ENCODE assay signal across 29 cellular contexts in genomic region chr4:106303548-106303947, GRCh38.
"Had no signal": no experiment of that assay in that cellular context is flagged by ENCODE, and none has a peak within 500 bp of the region (broad histone marks: within the 10 kb centered on the region; RNA-seq: fewer than 3 reads in every experiment).

No MANE protein-coding gene starts in this region.

- H3K4me3 ChIP-seq: ascending aorta, body of pancreas, SJSA1 had no signal

- H3K4me3 Mint-ChIP-seq: activated CD4-positive, alpha-beta memory T cell treated with anti-CD3 and anti-CD28 coated beads for 36 hours; activated CD4-positive, alpha-beta T cell treated with anti-CD3 and anti-CD28 coated beads, Interleukin-2, amount 10 ng/mL, durations not matched to agents 7 days and 5 days; activated naive CD4-positive, alpha-beta T cell treated with anti-CD3 and anti-CD28 coated beads, Interleukin-2, amount 10 ng/mL, durations not matched to agents 7 days and 5 days; activated naive CD8-positive, alpha-beta T cell treated with anti-CD3 and anti-CD28 coated beads, Interleukin-2, amount 10 ng/mL, durations not matched to agents 7 days and 5 days; activated T-cell treated with anti-CD3 and anti-CD28 coated beads, Interleukin-2, amount 50 U/mL, for 72 hours; T-helper 1 cell treated with Interleukin-12 subunit alpha and Interleukin-12 subunit beta and Interleukin-4 antibody, amounts not matched to agents 30 μg/mL and 1 μg/mL, for 36 hours had no signal

- H3K27ac ChIP-seq: ascending aorta, body of pancreas, SJSA1, VCaP had no signal

- H3K9me3 Mint-ChIP-seq: activated CD4-positive, alpha-beta memory T cell treated with anti-CD3 and anti-CD28 coated beads for 36 hours; activated CD4-positive, alpha-beta T cell treated with anti-CD3 and anti-CD28 coated beads, Interleukin-2, amount 10 ng/mL, durations not matched to agents 7 days and 5 days; activated naive CD4-positive, alpha-beta T cell treated with anti-CD3 and anti-CD28 coated beads, Interleukin-2, amount 10 ng/mL, durations not matched to agents 7 days and 5 days; activated naive CD8-positive, alpha-beta T cell treated with anti-CD3 and anti-CD28 coated beads, Interleukin-2, amount 10 ng/mL, durations not matched to agents 7 days and 5 days; activated T-cell treated with anti-CD3 and anti-CD28 coated beads, Interleukin-2, amount 50 U/mL, for 72 hours; activated T-helper 2 cell treated with anti-CD3 and anti-CD28 coated beads, Interferon-gamma antibody, Interleukin-2, Interleukin-4, amounts not matched to agents 10 μg/mL and 5 μg/mL and 100 μg/mL, durations not matched to agents 14 hours and 24 hours and 36 hours; T-helper 1 cell treated with Interleukin-12 subunit alpha and Interleukin-12 subunit beta and Interleukin-4 antibody, amounts not matched to agents 30 μg/mL and 1 μg/mL, for 36 hours had no signal

- H3K27me3 ChIP-seq: ascending aorta, body of pancreas, SJSA1 had no signal

- H3K27ac Mint-ChIP-seq: activated CD4-positive, alpha-beta memory T cell treated with anti-CD3 and anti-CD28 coated beads for 36 hours; activated CD4-positive, alpha-beta T cell treated with anti-CD3 and anti-CD28 coated beads, Interleukin-2, amount 10 ng/mL, durations not matched to agents 7 days and 5 days; activated naive CD8-positive, alpha-beta T cell treated with anti-CD3 and anti-CD28 coated beads, Interleukin-2, amount 10 ng/mL, durations not matched to agents 7 days and 5 days; activated T-cell treated with anti-CD3 and anti-CD28 coated beads, Interleukin-2, amount 50 U/mL, for 72 hours; activated T-helper 2 cell treated with anti-CD3 and anti-CD28 coated beads, Interferon-gamma antibody, Interleukin-2, Interleukin-4, amounts not matched to agents 10 μg/mL and 5 μg/mL and 100 μg/mL, durations not matched to agents 14 hours and 24 hours and 36 hours; T-helper 1 cell treated with Interleukin-12 subunit alpha and Interleukin-12 subunit beta and Interleukin-4 antibody, amounts not matched to agents 30 μg/mL and 1 μg/mL, for 36 hours had no signal

- H3K9me3 ChIP-seq: ascending aorta, body of pancreas, SJSA1 had no signal

- H3K4me1 ChIP-seq: body of pancreas, SJSA1 had no signal

- H3K4me1 Mint-ChIP-seq: activated naive CD4-positive, alpha-beta T cell treated with anti-CD3 and anti-CD28 coated beads, Interleukin-2, amount 10 ng/mL, durations not matched to agents 7 days and 5 days; activated naive CD8-positive, alpha-beta T cell treated with anti-CD3 and anti-CD28 coated beads, Interleukin-2, amount 10 ng/mL, durations not matched to agents 7 days and 5 days had no signal

- FAIRE-seq: bronchial epithelial cell had no signal

- H3K27me3 Mint-ChIP-seq: activated CD4-positive, alpha-beta memory T cell treated with anti-CD3 and anti-CD28 coated beads for 36 hours; activated CD4-positive, alpha-beta T cell treated with anti-CD3 and anti-CD28 coated beads, Interleukin-2, amount 10 ng/mL, durations not matched to agents 7 days and 5 days; activated naive CD4-positive, alpha-beta T cell treated with anti-CD3 and anti-CD28 coated beads, Interleukin-2, amount 10 ng/mL, durations not matched to agents 7 days and 5 days; activated naive CD8-positive, alpha-beta T cell treated with anti-CD3 and anti-CD28 coated beads, Interleukin-2, amount 10 ng/mL, durations not matched to agents 7 days and 5 days had no signal

- DNase-seq: activated CD4-positive, alpha-beta memory T cell treated with anti-CD3 and anti-CD28 coated beads for 36 hours; activated CD4-positive, alpha-beta T cell treated with anti-CD3 and anti-CD28 coated beads, Interleukin-2, amount 10 ng/mL, durations not matched to agents 7 days and 5 days; activated CD4-positive, CD25-positive, alpha-beta regulatory T cell; activated CD8-positive, alpha-beta memory T cell treated with anti-CD3 and anti-CD28 coated beads for 24 hours; activated gamma-delta T cell treated with Interleukin-2 at 50 U/mL for 16 hours; activated naive CD4-positive, alpha-beta T cell treated with anti-CD3 and anti-CD28 coated beads, Interleukin-2, amount 10 ng/mL, durations not matched to agents 7 days and 5 days; activated naive CD8-positive, alpha-beta T cell treated with anti-CD3 and anti-CD28 coated beads, Interleukin-2, amount 10 ng/mL, durations not matched to agents 7 days and 5 days; activated T-cell treated with anti-CD3 and anti-CD28 coated beads, Interleukin-2, amount 50 U/mL, for 72 hours; body of pancreas; KG1; NCI-H1092; NCI-H1417; NCI-H1930; NCI-H2107; NCI-H2171 treated with DMSO at 0.1 percent for 48 hours; NCI-H226; NCI-H82; RPMI8226; SW 1271; T-helper 9 cell had no signal

- ATAC-seq: activated T-cell treated with anti-CD3 and anti-CD28 coated beads, Interleukin-2, amount 50 U/mL, for 72 hours; body of pancreas; Panc1; Right ventricle myocardium inferior; SK-N-SH treated with all-trans-retinoic acid at 6 μM for 48 hours had no signal
